ENCODE assay signal across 1 cellular context in the genomic region with DNA sequence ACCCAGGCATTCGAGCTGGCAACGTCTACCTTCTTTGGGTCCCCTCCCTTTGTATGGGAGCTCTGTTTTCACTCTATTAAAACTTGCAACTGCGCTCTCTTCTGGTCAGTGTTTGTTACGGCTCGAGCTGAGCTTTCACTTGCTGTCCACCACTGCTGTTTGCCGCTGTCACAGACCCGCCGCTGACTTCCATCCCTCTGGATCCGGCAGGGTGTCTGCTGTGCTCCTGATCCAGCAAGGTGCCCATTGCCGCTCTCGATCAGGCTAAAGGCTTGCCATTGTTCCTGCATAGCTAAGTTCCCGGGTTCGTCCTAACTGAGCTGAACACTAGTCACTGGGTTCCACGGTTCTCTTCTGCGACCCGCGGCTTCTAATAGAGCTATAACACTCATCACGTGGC.
TF ChIP-seq lines count a peak whose summit lies in the region.

No MANE protein-coding gene starts in this region.

TF ChIP-seq in K562, 482 proteins besides CTCF, POLR2A, EP300 and RAD21 (continued from another document):
- TF ChIP-seq, protein P1, sequence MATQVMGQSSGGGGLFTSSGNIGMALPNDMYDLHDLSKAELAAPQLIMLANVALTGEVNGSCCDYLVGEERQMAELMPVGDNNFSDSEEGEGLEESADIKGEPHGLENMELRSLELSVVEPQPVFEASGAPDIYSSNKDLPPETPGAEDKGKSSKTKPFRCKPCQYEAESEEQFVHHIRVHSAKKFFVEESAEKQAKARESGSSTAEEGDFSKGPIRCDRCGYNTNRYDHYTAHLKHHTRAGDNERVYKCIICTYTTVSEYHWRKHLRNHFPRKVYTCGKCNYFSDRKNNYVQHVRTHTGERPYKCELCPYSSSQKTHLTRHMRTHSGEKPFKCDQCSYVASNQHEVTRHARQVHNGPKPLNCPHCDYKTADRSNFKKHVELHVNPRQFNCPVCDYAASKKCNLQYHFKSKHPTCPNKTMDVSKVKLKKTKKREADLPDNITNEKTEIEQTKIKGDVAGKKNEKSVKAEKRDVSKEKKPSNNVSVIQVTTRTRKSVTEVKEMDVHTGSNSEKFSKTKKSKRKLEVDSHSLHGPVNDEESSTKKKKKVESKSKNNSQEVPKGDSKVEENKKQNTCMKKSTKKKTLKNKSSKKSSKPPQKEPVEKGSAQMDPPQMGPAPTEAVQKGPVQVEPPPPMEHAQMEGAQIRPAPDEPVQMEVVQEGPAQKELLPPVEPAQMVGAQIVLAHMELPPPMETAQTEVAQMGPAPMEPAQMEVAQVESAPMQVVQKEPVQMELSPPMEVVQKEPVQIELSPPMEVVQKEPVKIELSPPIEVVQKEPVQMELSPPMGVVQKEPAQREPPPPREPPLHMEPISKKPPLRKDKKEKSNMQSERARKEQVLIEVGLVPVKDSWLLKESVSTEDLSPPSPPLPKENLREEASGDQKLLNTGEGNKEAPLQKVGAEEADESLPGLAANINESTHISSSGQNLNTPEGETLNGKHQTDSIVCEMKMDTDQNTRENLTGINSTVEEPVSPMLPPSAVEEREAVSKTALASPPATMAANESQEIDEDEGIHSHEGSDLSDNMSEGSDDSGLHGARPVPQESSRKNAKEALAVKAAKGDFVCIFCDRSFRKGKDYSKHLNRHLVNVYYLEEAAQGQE (CRISPR knock-in tag; IDR thresholded peaks at IDR 0.05; ENCODE audit: low read depth) = no peak
- no peak for TF ChIP-seq ZKSCAN1 (IDR thresholded peaks at IDR 0.05; ENCODE audit: low read depth, low read length)
- TF ChIP-seq GABPB1 (CRISPR knock-in tag; IDR thresholded peaks at IDR 0.05) = no peak
- no peak for TF ChIP-seq DNMT1 (IDR thresholded peaks at IDR 0.05)
- no peak for TF ChIP-seq ZNF174 (CRISPR knock-in tag; IDR thresholded peaks at IDR 0.05)
- TF ChIP-seq HMG20A (CRISPR knock-in tag; conservative IDR thresholded peaks at IDR 0.05) = no peak
- TF ChIP-seq RBM25 (IDR thresholded peaks at IDR 0.05; ENCODE audit: low read depth, low read length, severe bottlenecking) = no peak
- TF ChIP-seq, protein P2, sequence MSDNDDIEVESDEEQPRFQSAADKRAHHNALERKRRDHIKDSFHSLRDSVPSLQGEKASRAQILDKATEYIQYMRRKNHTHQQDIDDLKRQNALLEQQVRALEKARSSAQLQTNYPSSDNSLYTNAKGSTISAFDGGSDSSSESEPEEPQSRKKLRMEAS (CRISPR knock-in tag; IDR thresholded peaks at IDR 0.05) = no peak
- TF ChIP-seq, protein P3, sequence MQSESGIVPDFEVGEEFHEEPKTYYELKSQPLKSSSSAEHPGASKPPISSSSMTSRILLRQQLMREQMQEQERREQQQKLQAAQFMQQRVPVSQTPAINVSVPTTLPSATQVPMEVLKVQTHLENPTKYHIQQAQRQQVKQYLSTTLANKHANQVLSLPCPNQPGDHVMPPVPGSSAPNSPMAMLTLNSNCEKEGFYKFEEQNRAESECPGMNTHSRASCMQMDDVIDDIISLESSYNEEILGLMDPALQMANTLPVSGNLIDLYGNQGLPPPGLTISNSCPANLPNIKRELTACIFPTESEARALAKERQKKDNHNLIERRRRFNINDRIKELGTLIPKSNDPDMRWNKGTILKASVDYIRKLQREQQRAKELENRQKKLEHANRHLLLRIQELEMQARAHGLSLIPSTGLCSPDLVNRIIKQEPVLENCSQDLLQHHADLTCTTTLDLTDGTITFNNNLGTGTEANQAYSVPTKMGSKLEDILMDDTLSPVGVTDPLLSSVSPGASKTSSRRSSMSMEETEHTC (IDR thresholded peaks at IDR 0.05) = no peak
